ENCODE assay signal across 16 cellular contexts in genomic region chr6:32603888-32604287, GRCh38. TPM values are rescaled to one million over a fixed set of nuclear protein-coding genes. Genes with fewer than 3 reads are reported as not detected.
DNase-seq lines count a peak whose midpoint lies in the region; ATAC-seq and TF ChIP-seq lines count a peak whose summit lies in the region.
"Had no signal": no experiment of that assay in that cellular context is flagged by ENCODE, and none has a peak within 500 bp of the region (broad histone marks: within the 10 kb centered on the region; RNA-seq: fewer than 3 reads in every experiment).

No MANE protein-coding gene starts in this region.

- no peaks in the 10 kb centered on the region for H3K36me3 ChIP-seq in duodenal mucosa (ENCODE audit: control insufficient read depth in 1 of 2, insufficient read depth in 2 of 2, low read length in 2 of 2)

- H3K4me1 Mint-ChIP-seq in activated T-cell treated with anti-CD3 and anti-CD28 coated beads, Interleukin-2, amount 50 U/mL, for 4 hours (ENCODE audit: low read depth), result peaks cover 30% of the 10 kb centered on the region
- peaks cover 72% of the 10 kb centered on the region for H3K4me1 Mint-ChIP-seq in stimulated activated memory B cell treated with anti-CD40 and anti-IgM and Interleukin-4, amounts not matched to agents 10 μg/mL and 1 μg/mL and 100 μg/mL, for 72 hours
- H3K4me1 Mint-ChIP-seq in WTC11, result no peaks in the 10 kb centered on the region

- H3K27ac Mint-ChIP-seq in stimulated activated memory B cell treated with anti-CD40 and anti-IgM and Interleukin-4, amounts not matched to agents 10 μg/mL and 1 μg/mL and 100 μg/mL, for 72 hours, result no peak overlapping the region
- no peak overlapping the region for H3K27ac Mint-ChIP-seq in WTC11

- POLR2A ChIA-PET in WTC11 (lab: Charles Lee), result no interaction called here

- no peaks in the 10 kb centered on the region for H3K9me3 Mint-ChIP-seq in activated T-cell treated with anti-CD3 and anti-CD28 coated beads, Interleukin-2, amount 50 U/mL, for 4 hours
- H3K9me3 Mint-ChIP-seq in stimulated activated memory B cell treated with anti-CD40 and anti-IgM and Interleukin-4, amounts not matched to agents 10 μg/mL and 1 μg/mL and 100 μg/mL, for 72 hours, result peaks cover 7% of the 10 kb centered on the region
- H3K9me3 Mint-ChIP-seq in WTC11, result peaks cover 9% of the 10 kb centered on the region

- no peaks in the 10 kb centered on the region for H3K36me3 Mint-ChIP-seq in activated T-cell treated with anti-CD3 and anti-CD28 coated beads, Interleukin-2, amount 50 U/mL, for 4 hours (ENCODE audit: insufficient read depth)
- H3K36me3 Mint-ChIP-seq in stimulated activated memory B cell treated with anti-CD40 and anti-IgM and Interleukin-4, amounts not matched to agents 10 μg/mL and 1 μg/mL and 100 μg/mL, for 72 hours, result peaks cover 14% of the 10 kb centered on the region
- H3K36me3 Mint-ChIP-seq in WTC11, result peaks cover 2% of the 10 kb centered on the region

- no peak for DNase-seq in activated T-cell treated with anti-CD3 and anti-CD28 coated beads, Interleukin-2, amount 50 U/mL, for 4 hours
- DNase-seq in activated T-cell treated with anti-CD3 and anti-CD28 coated beads for 4 hours, result no peak
- DNase-seq in NOMO-1 treated with dmso at 0.1 percent for 144 hours (lab: John Stamatoyannopoulos, UW; ENCODE audit: unreplicated experiment), result peak; percentile 19
- no peak for DNase-seq in WTC11 (ENCODE audit: low spot score)
- DNase-seq in activated CD4-positive, CD25-positive, alpha-beta regulatory T cell (lab: John Stamatoyannopoulos, UW), result no peak
- DNase-seq: ACHN; activated effector memory CD4-positive, alpha-beta T cell treated with anti-CD3 and anti-CD28 coated beads, Interleukin-2, amount 50 U/mL, for 16 hours; EL; NCI-H2029 treated with DMSO at 0.1 percent for 48 hours; PC-9; stimulated activated CD4-positive, alpha-beta T cell treated with anti-CD3 and anti-CD28 coated beads, Interleukin-1b, Interleukin-23, amount 100 ng/mL, for 48 hours; T1000 had no signal

- ATAC-seq in activated T-cell treated with anti-CD3 and anti-CD28 coated beads, Interleukin-2, amount 50 U/mL, for 4 hours, result no peak
- ATAC-seq in stimulated activated memory B cell treated with anti-CD40 and anti-IgM and Interleukin-4, amounts not matched to agents 10 μg/mL and 1 μg/mL and 100 μg/mL, for 72 hours, result peak; percentile 73
- ATAC-seq in WTC11 (no peak), GM21723 (IDR thresholded peaks at IDR 0.05; ENCODE audit: unreplicated experiment) (no peak)

- TF ChIP-seq CTCF in WTC11 (IDR thresholded peaks at IDR 0.05), result no peak

- no peaks in the 10 kb centered on the region for H3K27me3 ChIP-seq in duodenal mucosa (ENCODE audit: control insufficient read depth in 1 of 2, insufficient read depth in 2 of 2, low read length in 2 of 2)

- H3K4me3 Mint-ChIP-seq in activated T-cell treated with anti-CD3 and anti-CD28 coated beads, Interleukin-2, amount 50 U/mL, for 4 hours, result peak overlapping the region; percentile 7
- H3K4me3 Mint-ChIP-seq in stimulated activated memory B cell treated with anti-CD40 and anti-IgM and Interleukin-4, amounts not matched to agents 10 μg/mL and 1 μg/mL and 100 μg/mL, for 72 hours, result peak overlapping the region; percentile 72
- H3K4me3 Mint-ChIP-seq in WTC11, result no peak overlapping the region

- CTCF ChIA-PET in WTC11 (lab: Charles Lee), result no interaction called here

- H3K4me1 ChIP-seq in duodenal mucosa (ENCODE audit: control insufficient read depth in 1 of 2, insufficient read depth in 2 of 2, low read length in 2 of 2), result no peaks in the 10 kb centered on the region

- H3K9me3 ChIP-seq in duodenal mucosa (ENCODE audit: control insufficient read depth in 1 of 2, low read length in 2 of 2), result no peaks in the 10 kb centered on the region

- H3K27ac ChIP-seq in duodenal mucosa (ENCODE audit: low read depth, low read length), result peak overlapping the region; percentile 60
- H3K27ac ChIP-seq: PC-9 had no signal

- peaks cover 3% of the 10 kb centered on the region for H3K27me3 Mint-ChIP-seq in activated T-cell treated with anti-CD3 and anti-CD28 coated beads, Interleukin-2, amount 50 U/mL, for 4 hours (ENCODE audit: low read depth)
- no peaks in the 10 kb centered on the region for H3K27me3 Mint-ChIP-seq in stimulated activated memory B cell treated with anti-CD40 and anti-IgM and Interleukin-4, amounts not matched to agents 10 μg/mL and 1 μg/mL and 100 μg/mL, for 72 hours
- peaks cover 23% of the 10 kb centered on the region for H3K27me3 Mint-ChIP-seq in WTC11 (ENCODE audit: low read depth)

- H3K9ac ChIP-seq in duodenal mucosa (ENCODE audit: low read depth in 1 of 2, low read length in 2 of 2), result peak overlapping the region in 1 of 2 donors; percentile 12

- H3K4me3 ChIP-seq in duodenal mucosa (ENCODE audit: low read depth in 1 of 2, low read length in 2 of 2), result no peak overlapping the region
- H3K4me3 ChIP-seq: PC-9 had no signal

TF ChIP-seq in WTC11, 78 proteins besides CTCF, POLR2A, EP300 and RAD21 (continues in another document):
- TF ChIP-seq FOXK1 (CRISPR knock-in tag; IDR thresholded peaks at IDR 0.05), result no peak
- no peak for TF ChIP-seq ZNF512 (CRISPR knock-in tag; IDR thresholded peaks at IDR 0.05; ENCODE audit: borderline replicate concordance)
- no peak for TF ChIP-seq ZNF671 (CRISPR knock-in tag; IDR thresholded peaks at IDR 0.05)
- no peak for TF ChIP-seq FOXJ3 (CRISPR knock-in tag; IDR thresholded peaks at IDR 0.05; ENCODE audit: borderline replicate concordance)
- no peak for TF ChIP-seq MAX (CRISPR knock-in tag; IDR thresholded peaks at IDR 0.05)
- no peak for TF ChIP-seq ARID4B (CRISPR knock-in tag; IDR thresholded peaks at IDR 0.05; ENCODE audit: borderline replicate concordance)
- TF ChIP-seq KAT7 (CRISPR knock-in tag; IDR thresholded peaks at IDR 0.05; ENCODE audit: borderline replicate concordance), result no peak
- no peak for TF ChIP-seq JUN (CRISPR knock-in tag; IDR thresholded peaks at IDR 0.05)
- no peak for TF ChIP-seq E2F4 (CRISPR knock-in tag; IDR thresholded peaks at IDR 0.05; ENCODE audit: borderline replicate concordance, low read depth)
- no peak for TF ChIP-seq GTF2I (CRISPR knock-in tag; conservative IDR thresholded peaks at IDR 0.05)
- no peak for TF ChIP-seq JAZF1 (CRISPR knock-in tag; IDR thresholded peaks at IDR 0.05)

RNA-seq across cellular contexts. Expression of gene HLA-DRB1, which starts 14.2 kb away (rescaled TPM):
- total RNA-seq in activated T-cell treated with anti-CD3 and anti-CD28 coated beads, Interleukin-2, amount 50 U/mL, for 4 hours, result 10 to 100 TPM in 2 of 3 donors, 1 to 10 TPM in 1; 6.4 to 15.0 (median 11.3) TPM
- 1.4 to 2.3 TPM (median 2.1 TPM) in 3 replicates for total RNA-seq in WTC11 (2021)
- total RNA-seq: chondrocyte had no signal

RNA-seq across cellular contexts. Expression of gene HLA-DQA1, which starts 33.3 kb away (rescaled TPM):
- total RNA-seq in activated T-cell treated with anti-CD3 and anti-CD28 coated beads, Interleukin-2, amount 50 U/mL, for 4 hours, result 10 to 100 TPM in 1 of 3 donors, 1 to 10 TPM in 2; 6.6 to 13.1 (median 6.7) TPM
- 0.22 to 0.92 TPM (median 0.62 TPM) in 3 replicates for total RNA-seq in WTC11 (2021)
- total RNA-seq: chondrocyte, PC-9 had no signal
